9 cellular contexts compared by ENCODE assay signal in the genomic region with DNA sequence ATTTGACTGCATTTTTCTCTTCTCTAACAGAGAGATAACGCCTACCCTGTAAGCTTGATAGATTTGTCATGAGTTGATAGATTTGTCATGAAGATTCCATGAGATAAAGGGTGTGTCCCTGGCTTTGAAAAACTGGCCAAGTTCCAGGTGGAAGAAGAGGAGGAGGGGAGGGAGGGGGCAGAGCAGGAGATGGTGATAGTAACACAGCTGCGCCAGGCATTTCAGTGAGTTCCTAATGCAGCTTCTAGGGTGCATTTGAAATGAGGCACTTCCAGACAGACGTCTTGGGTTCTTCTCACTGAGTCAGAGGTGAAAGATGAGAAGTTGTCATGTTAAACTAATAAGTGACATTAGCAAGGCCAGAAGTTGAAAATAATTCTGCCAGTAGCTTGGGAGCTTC.
A peak's percentile ranks its signal among the peaks of the same experiment; 100 is the strongest.
DNase-seq lines count a peak whose midpoint lies in the region; ATAC-seq and TF ChIP-seq lines count a peak whose summit lies in the region.
"Had no signal": no experiment of that assay in that cellular context is flagged by ENCODE, and none has a peak within 500 bp of the region (broad histone marks: within the 10 kb centered on the region; RNA-seq: fewer than 3 reads in every experiment).

No MANE protein-coding gene starts in this region.

- 55% methylated on average over 3 of the region's 3 CpGs for WGBS in prostate gland

- H3K4me1 Mint-ChIP-seq in brain, result peaks cover 89% of the 10 kb centered on the region

- H3K27ac ChIP-seq in ACC112 (ENCODE audit: low read depth, low read length), result no peak overlapping the region
- no peak overlapping the region for H3K27ac ChIP-seq in prostate gland

- H3K27me3 Mint-ChIP-seq in brain, result no peaks in the 10 kb centered on the region

- no peaks in the 10 kb centered on the region for H3K36me3 Mint-ChIP-seq in brain

- no peaks in the 10 kb centered on the region for H3K9me3 ChIP-seq in prostate gland

- peak overlapping the region; percentile 30 to 87 (median 73) for H3K27ac Mint-ChIP-seq in brain

- H3K9me3 Mint-ChIP-seq in brain, result no peaks in the 10 kb centered on the region

- H3K79me2 ChIP-seq in ACC112 (ENCODE audit: control insufficient read depth, insufficient read depth, low read length, unreplicated experiment), result peaks cover 74% of the 10 kb centered on the region

- TF ChIP-seq CTCF in brain (conservative IDR thresholded peaks at IDR 0.05) (no peak), prostate gland (IDR thresholded peaks at IDR 0.05) (no peak)

- H3K4me3 ChIP-seq in ACC112 (ENCODE audit: low read depth, low read length) (peak overlapping the region; percentile 17; the same call in 1 of the 2 replicates), prostate gland (no peak overlapping the region)

- intact Hi-C loops in prostate gland (cut with DNase I), result no loop called here

- no peak for ATAC-seq in HG03460 (IDR thresholded peaks at IDR 0.05; ENCODE audit: unreplicated experiment)

- H3K4me3 Mint-ChIP-seq in brain, result peak overlapping the region in 4 of 5 experiments; percentile 17 to 43 (median 21)

- no peak overlapping the region for H2AFZ ChIP-seq in ACC112 (ENCODE audit: low read length, unreplicated experiment)

- H3K4me1 ChIP-seq in ACC112 (ENCODE audit: control insufficient read depth, insufficient read depth, low read length, unreplicated experiment) (peaks cover 43% of the 10 kb centered on the region), prostate gland (replicated peaks) (peaks cover 5% of the 10 kb centered on the region)

- H3K36me3 ChIP-seq in ACC112 (ENCODE audit: insufficient read depth, low read length) (no peaks in the 10 kb centered on the region), prostate gland (no peaks in the 10 kb centered on the region)

- DNase-seq in NCI-H2227 (lab: John Stamatoyannopoulos, UW; ENCODE audit: unreplicated experiment) (peak; percentile 46), left kidney (ENCODE audit: low read depth, low spot score) (peak; percentile 66), prostate gland (ENCODE audit: low spot score) (no peak), NOMO-1 (lab: John Stamatoyannopoulos, UW; ENCODE audit: unreplicated experiment in 2 of 2) (no peak)
- DNase-seq in activated CD4-positive, alpha-beta T cell treated with anti-CD3 and anti-CD28 coated beads, Interleukin-2, amount 50 U/mL, for 4 hours, result no peak
- DNase-seq: T1000 had no signal

- no peak for TF ChIP-seq POLR2A in prostate gland (IDR thresholded peaks at IDR 0.05)

- H3K27me3 ChIP-seq in ACC112 (ENCODE audit: insufficient read depth, low read length) (no peaks in the 10 kb centered on the region), prostate gland (replicated peaks; ENCODE audit: insufficient read depth) (no peaks in the 10 kb centered on the region)

Comparison
In these comparisons a context has a peak if more than half of its experiments do, and no peak if none do; other contexts are left out.
1. DNase-seq: peak in NCI-H2227 (single experiment) and left kidney (single experiment); none in activated CD4-positive, alpha-beta T cell treated with anti-CD3 and anti-CD28 coated beads, Interleukin-2, amount 50 U/mL, for 4 hours (0 of 2), prostate gland (single experiment) and NOMO-1 (0 of 2).